In the genomic region with DNA sequence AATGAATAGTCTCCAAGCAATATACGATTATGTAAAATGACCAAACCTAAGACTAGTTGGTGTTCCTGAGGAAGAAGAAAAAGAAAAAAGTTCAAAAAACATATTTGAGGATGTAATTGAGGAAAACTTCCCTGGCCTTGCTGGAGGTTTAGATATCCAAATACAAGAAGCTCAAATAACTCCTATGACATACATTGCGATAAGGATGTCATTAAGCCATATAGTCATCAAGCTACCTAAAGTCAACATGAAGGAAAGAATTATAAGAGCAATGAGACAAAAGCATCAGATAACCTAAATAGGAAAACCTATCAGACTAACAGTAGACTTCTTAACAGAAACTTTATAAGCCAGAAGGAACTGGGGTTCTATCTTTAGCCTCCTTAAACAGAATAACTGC, we compare ENCODE assay signal across 21 cellular contexts.
"Had no signal": no experiment of that assay in that cellular context is flagged by ENCODE, and none has a peak within 500 bp of the region (broad histone marks: within the 10 kb centered on the region; RNA-seq: fewer than 3 reads in every experiment).

No MANE protein-coding gene starts in this region.

- H3K36me3 ChIP-seq: esophagus muscularis mucosa, gastroesophageal sphincter, heart left ventricle, left lung, lower lobe of right lung had no signal

- H3K27me3 ChIP-seq: dorsolateral prefrontal cortex, esophagus muscularis mucosa, foreskin keratinocyte, gastroesophageal sphincter, heart left ventricle, hepatocyte, left lung had no signal

- ATAC-seq: gastroesophageal sphincter, heart left ventricle, left lung, left ventricle myocardium superior, lower lobe of right lung had no signal

- H3K27ac ChIP-seq: coronary artery, dorsolateral prefrontal cortex, esophagus muscularis mucosa, foreskin keratinocyte, gastroesophageal sphincter, heart left ventricle, hepatocyte, left lung, lower lobe of right lung had no signal

- FAIRE-seq: endothelial cell of umbilical vein, frontal cortex, kidney had no signal

- DNase-seq: dermis blood vessel endothelial cell; dorsolateral prefrontal cortex; effector CD4-positive, alpha-beta T cell; effector memory CD4-positive, alpha-beta T cell; foreskin keratinocyte; heart left ventricle; hypothalamus; immature natural killer cell; islet precursor cell; kidney; kidney glomerular epithelial cell; left lung; left ventricle myocardium superior; lower lobe of right lung; mesenchymal stem cell had no signal

- H3K4me1 ChIP-seq: esophagus muscularis mucosa, foreskin keratinocyte, gastroesophageal sphincter, heart left ventricle, left lung, lower lobe of right lung had no signal

- H3K4me3 ChIP-seq: coronary artery, dorsolateral prefrontal cortex, esophagus muscularis mucosa, gastroesophageal sphincter, heart left ventricle, hepatocyte, left lung, lower lobe of right lung had no signal

- H3K9me3 ChIP-seq: lower lobe of right lung had no signal
